Comparison of ENCODE assay signal across 25 cellular contexts in genomic region chr14:51527073-51527472, GRCh38.
A peak's percentile ranks its signal among the peaks of the same experiment; 100 is the strongest.
DNase-seq lines count a peak whose midpoint lies in the region; ATAC-seq and TF ChIP-seq lines count a peak whose summit lies in the region.
"Had no signal": no experiment of that assay in that cellular context is flagged by ENCODE, and none has a peak within 500 bp of the region (broad histone marks: within the 10 kb centered on the region; RNA-seq: fewer than 3 reads in every experiment).

No MANE protein-coding gene starts in this region.

- no peak overlapping the region for H3K4me3 Mint-ChIP-seq in CD4-positive, alpha-beta memory T cell
- H3K4me3 Mint-ChIP-seq in naive thymus-derived CD4-positive, alpha-beta T cell: no peak overlapping the region
- H3K4me3 Mint-ChIP-seq: brain, mesothelial cell of epicardium, neural crest cell, T-helper 17 cell had no signal

- no peak overlapping the region for H3K4me3 ChIP-seq in astrocyte of the spinal cord (ENCODE audit: low read depth, low read length)
- no peak overlapping the region for H3K4me3 ChIP-seq in foreskin fibroblast (ENCODE audit: low read depth in 1 of 2, low read length in 2 of 2)
- no peak overlapping the region for H3K4me3 ChIP-seq in CD4-positive, alpha-beta memory T cell (ENCODE audit: low read length in 2 of 2)
- H3K4me3 ChIP-seq in naive thymus-derived CD4-positive, alpha-beta T cell (ENCODE audit: low read length): no peak overlapping the region
- H3K4me3 ChIP-seq: dorsolateral prefrontal cortex, esophagus squamous epithelium, MG63, psoas muscle, spleen had no signal

- peaks cover 0 to 4% (median 0%) of the 10 kb centered on the region in 8 donors for H3K9me3 Mint-ChIP-seq in CD4-positive, alpha-beta memory T cell
- peaks cover 0 to 2% (median 0%) of the 10 kb centered on the region in 11 donors for H3K9me3 Mint-ChIP-seq in naive thymus-derived CD4-positive, alpha-beta T cell
- H3K9me3 Mint-ChIP-seq: activated naive CD4-positive, alpha-beta T cell treated with anti-CD3 and anti-CD28 coated beads, Interleukin-2, amount 50 U/mL, for 72 hours had no signal

- no peaks in the 10 kb centered on the region for H3K4me1 ChIP-seq in CD4-positive, alpha-beta memory T cell (ENCODE audit: insufficient read depth, low read length)
- no peaks in the 10 kb centered on the region for H3K4me1 ChIP-seq in naive thymus-derived CD4-positive, alpha-beta T cell (ENCODE audit: control insufficient read depth in 2 of 2, insufficient read depth in 2 of 2, low read length in 2 of 2)
- H3K4me1 ChIP-seq: psoas muscle, spleen had no signal

- H3K36me3 ChIP-seq in CD4-positive, alpha-beta memory T cell (ENCODE audit: insufficient read depth, low read length): no peaks in the 10 kb centered on the region
- no peaks in the 10 kb centered on the region for H3K36me3 ChIP-seq in naive thymus-derived CD4-positive, alpha-beta T cell (ENCODE audit: control insufficient read depth in 2 of 3, insufficient read depth in 3 of 3, low read length in 3 of 3)
- H3K36me3 ChIP-seq: MG63, spleen, WERI-Rb-1 had no signal

- no peaks in the 10 kb centered on the region for H3K27me3 ChIP-seq in CD4-positive, alpha-beta memory T cell (ENCODE audit: insufficient read depth, low read length)
- no peaks in the 10 kb centered on the region for H3K27me3 ChIP-seq in naive thymus-derived CD4-positive, alpha-beta T cell (ENCODE audit: control insufficient read depth in 2 of 2, insufficient read depth in 2 of 2, low read length in 2 of 2)
- H3K27me3 ChIP-seq: dorsolateral prefrontal cortex, esophagus squamous epithelium, MG63 had no signal

- H3K36me3 Mint-ChIP-seq in CD4-positive, alpha-beta memory T cell: no peaks in the 10 kb centered on the region
- H3K36me3 Mint-ChIP-seq in naive thymus-derived CD4-positive, alpha-beta T cell: no peaks in the 10 kb centered on the region
- H3K36me3 Mint-ChIP-seq: activated naive CD4-positive, alpha-beta T cell treated with anti-CD3 and anti-CD28 coated beads, Interleukin-2, amount 50 U/mL, for 72 hours; brain; mesothelial cell of epicardium had no signal

- H3K27ac Mint-ChIP-seq in CD4-positive, alpha-beta memory T cell: no peak overlapping the region
- no peak overlapping the region for H3K27ac Mint-ChIP-seq in naive thymus-derived CD4-positive, alpha-beta T cell
- H3K27ac Mint-ChIP-seq: activated naive CD4-positive, alpha-beta T cell treated with anti-CD3 and anti-CD28 coated beads, Interleukin-2, amount 50 U/mL, for 72 hours; brain; mesothelial cell of epicardium; T-helper 17 cell had no signal

- POLR2A ChIA-PET in CD4-positive, alpha-beta memory T cell (lab: Charles Lee; ENCODE audit: partially characterized antibody): no interaction called here
- POLR2A ChIA-PET in naive thymus-derived CD4-positive, alpha-beta T cell (lab: Charles Lee): no interaction called here

- TF ChIP-seq CTCF in astrocyte of the spinal cord (IDR thresholded peaks at IDR 0.05; ENCODE audit: low read depth, low read length) (no peak), foreskin fibroblast (IDR thresholded peaks at IDR 0.05; ENCODE audit: low read depth, low read length) (no peak)

- no peaks in the 10 kb centered on the region for H3K4me1 Mint-ChIP-seq in CD4-positive, alpha-beta memory T cell
- H3K4me1 Mint-ChIP-seq in naive thymus-derived CD4-positive, alpha-beta T cell: no peaks in the 10 kb centered on the region
- H3K4me1 Mint-ChIP-seq: T-helper 17 cell had no signal

- intact Hi-C loops in CD4-positive, alpha-beta memory T cell (cut with micrococcal nuclease): no loop called here
- intact Hi-C loops in naive thymus-derived CD4-positive, alpha-beta T cell (cut with micrococcal nuclease): no loop called here

- peak; percentile 38 for DNase-seq in DMS53 (lab: John Stamatoyannopoulos, UW)
- DNase-seq in DMS53 treated with DMSO at 0.1 percent for 48 hours (lab: John Stamatoyannopoulos, UW; ENCODE audit: unreplicated experiment): no peak
- peak; percentile 84 for DNase-seq in astrocyte of the spinal cord (ENCODE audit: low read depth, low spot score)
- peak; percentile 46 to 70 for DNase-seq in foreskin fibroblast
- no peak for DNase-seq in NCI-H524 treated with DMSO at 0.1 percent for 48 hours (lab: John Stamatoyannopoulos, UW)
- no peak for DNase-seq in CD4-positive, alpha-beta memory T cell
- DNase-seq in naive thymus-derived CD4-positive, alpha-beta T cell: no peak
- DNase-seq in SIG-M5 (lab: John Stamatoyannopoulos, UW): no peak
- DNase-seq: 8988T; DMS79 treated with DMSO at 0.1 percent for 48 hours; dorsolateral prefrontal cortex; esophagus squamous epithelium; hypothalamus; MG63; psoas muscle; spleen; stimulated activated CD8-positive, alpha-beta memory T cell treated with anti-CD3 and anti-CD28 coated beads, Interleukin-4, amount 100 ng/mL, for 48 hours; T-helper 17 cell; WERI-Rb-1 had no signal

- no peaks in the 10 kb centered on the region for H3K9me3 ChIP-seq in CD4-positive, alpha-beta memory T cell (ENCODE audit: control insufficient read depth in 1 of 2, low read length in 2 of 2)
- H3K9me3 ChIP-seq in naive thymus-derived CD4-positive, alpha-beta T cell (ENCODE audit: control insufficient read depth in 2 of 3, low read length in 3 of 3): no peaks in the 10 kb centered on the region
- H3K9me3 ChIP-seq: esophagus squamous epithelium, MG63 had no signal

- in situ Hi-C loops in astrocyte of the spinal cord (cut with HindIII; ENCODE audit: low sequenced_read_pairs): no loop called here

- CTCF ChIA-PET in CD4-positive, alpha-beta memory T cell (lab: Charles Lee; ENCODE audit: partially characterized antibody): no interaction called here
- CTCF ChIA-PET in naive thymus-derived CD4-positive, alpha-beta T cell (lab: Charles Lee): no interaction called here

- H3K27me3 Mint-ChIP-seq in CD4-positive, alpha-beta memory T cell: peaks cover 9 to 11% of the 10 kb centered on the region in 2 donors
- H3K27me3 Mint-ChIP-seq in naive thymus-derived CD4-positive, alpha-beta T cell: peaks cover 9 to 27% (median 16%) of the 10 kb centered on the region in 5 donors

- no peak overlapping the region for H3K27ac ChIP-seq in CD4-positive, alpha-beta memory T cell (ENCODE audit: low read depth, low read length)
- no peak overlapping the region for H3K27ac ChIP-seq in naive thymus-derived CD4-positive, alpha-beta T cell (ENCODE audit: low read depth, low read length)
- H3K27ac ChIP-seq: C4-2B, dorsolateral prefrontal cortex, esophagus squamous epithelium, psoas muscle, spleen, WERI-Rb-1 had no signal

- ATAC-seq in naive thymus-derived CD4-positive, alpha-beta T cell: no peak
- ATAC-seq: activated naive CD4-positive, alpha-beta T cell treated with anti-CD3 and anti-CD28 coated beads, Interleukin-2, amount 50 U/mL, for 72 hours; psoas muscle; Right ventricle myocardium inferior; T-helper 17 cell had no signal

Comparison
In these comparisons a context has a peak if more than half of its experiments do, and no peak if none do; other contexts are left out.
1. DNase-seq: peak in DMS53 (single experiment), astrocyte of the spinal cord (single experiment) and foreskin fibroblast (2 of 2); none in DMS53 treated with DMSO at 0.1 percent for 48 hours (single experiment), NCI-H524 treated with DMSO at 0.1 percent for 48 hours (single experiment), CD4-positive, alpha-beta memory T cell (0 of 5), naive thymus-derived CD4-positive, alpha-beta T cell (0 of 9) and SIG-M5 (single experiment).